In the genomic region with DNA sequence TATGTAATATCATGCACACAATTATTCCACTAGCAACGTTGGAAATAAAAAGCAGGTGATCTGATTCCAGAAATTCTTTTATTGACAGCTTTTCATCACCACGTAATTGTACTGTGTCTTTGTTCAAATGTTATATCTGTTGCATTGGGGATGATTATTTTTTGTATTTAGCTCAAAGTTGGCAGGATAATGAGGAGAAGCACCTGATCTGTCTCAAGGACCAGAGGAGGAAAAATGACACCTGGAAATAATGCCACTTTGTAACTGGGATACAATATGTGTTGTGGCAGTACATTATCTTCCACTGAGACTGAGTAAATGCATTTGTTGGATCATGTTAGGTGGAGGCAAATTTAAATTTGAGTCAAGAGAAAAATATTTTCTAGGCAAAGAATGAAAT, we compare ENCODE assay signal across 25 cellular contexts.
"Had no signal": no experiment of that assay in that cellular context is flagged by ENCODE, and none has a peak within 500 bp of the region (broad histone marks: within the 10 kb centered on the region; RNA-seq: fewer than 3 reads in every experiment).

No MANE protein-coding gene starts in this region.

- H3K9me3 ChIP-seq: lower lobe of right lung, ovary, right atrium auricular region, right lobe of liver, tibial nerve, uterus had no signal

- H3K27me3 Mint-ChIP-seq: naive thymus-derived CD8-positive, alpha-beta T cell; progenitor cell of endocrine pancreas; stimulated activated memory B cell treated with anti-CD40 and anti-IgM and Interleukin-4, amounts not matched to agents 10 μg/mL and 1 μg/mL and 100 μg/mL, for 72 hours; stimulated activated naive CD8-positive, alpha-beta T cell treated with anti-CD3 and anti-CD28 coated beads, Interleukin-15, amount 100 ng/mL, for 72 hours; type B pancreatic cell had no signal

- H3K27ac Mint-ChIP-seq: naive thymus-derived CD8-positive, alpha-beta T cell; nephron; progenitor cell of endocrine pancreas; stimulated activated memory B cell treated with anti-CD40 and anti-IgM and Interleukin-4, amounts not matched to agents 10 μg/mL and 1 μg/mL and 100 μg/mL, for 72 hours; stimulated activated naive CD8-positive, alpha-beta T cell treated with anti-CD3 and anti-CD28 coated beads, Interleukin-15, amount 100 ng/mL, for 72 hours; type B pancreatic cell had no signal

- H3K4me3 Mint-ChIP-seq: naive thymus-derived CD8-positive, alpha-beta T cell; nephron; stimulated activated memory B cell treated with anti-CD40 and anti-IgM and Interleukin-4, amounts not matched to agents 10 μg/mL and 1 μg/mL and 100 μg/mL, for 72 hours; stimulated activated naive CD8-positive, alpha-beta T cell treated with anti-CD3 and anti-CD28 coated beads, Interleukin-15, amount 100 ng/mL, for 72 hours; type B pancreatic cell had no signal

- ATAC-seq: left cardiac atrium; left lobe of liver; lower lobe of right lung; naive thymus-derived CD8-positive, alpha-beta T cell; right lobe of liver; stimulated activated memory B cell treated with anti-CD40 and anti-IgM and Interleukin-4, amounts not matched to agents 10 μg/mL and 1 μg/mL and 100 μg/mL, for 72 hours; stimulated activated naive CD8-positive, alpha-beta T cell treated with anti-CD3 and anti-CD28 coated beads, Interleukin-15, amount 100 ng/mL, for 72 hours had no signal

- H3K27me3 ChIP-seq: ovary, right atrium auricular region, right lobe of liver, tibial nerve, uterus had no signal

- H3K36me3 Mint-ChIP-seq: stimulated activated memory B cell treated with anti-CD40 and anti-IgM and Interleukin-4, amounts not matched to agents 10 μg/mL and 1 μg/mL and 100 μg/mL, for 72 hours; type B pancreatic cell had no signal

- H3K4me1 ChIP-seq: lower lobe of right lung, right atrium auricular region, right lobe of liver, tibial nerve, uterus had no signal

- H3K4me3 ChIP-seq: lower lobe of right lung, ovary, right atrium auricular region, right lobe of liver, smooth muscle cell, tibial nerve, uterus had no signal

- H3K4me1 Mint-ChIP-seq: naive thymus-derived CD8-positive, alpha-beta T cell; nephron; stimulated activated memory B cell treated with anti-CD40 and anti-IgM and Interleukin-4, amounts not matched to agents 10 μg/mL and 1 μg/mL and 100 μg/mL, for 72 hours; stimulated activated naive CD8-positive, alpha-beta T cell treated with anti-CD3 and anti-CD28 coated beads, Interleukin-15, amount 100 ng/mL, for 72 hours had no signal

- H3K27ac ChIP-seq: lower lobe of right lung, ovary, right atrium auricular region, right lobe of liver, tibial nerve, uterus had no signal

- H3K9me3 Mint-ChIP-seq: nephron, type B pancreatic cell had no signal

- H3K36me3 ChIP-seq: lower lobe of right lung, ovary, right atrium auricular region, right lobe of liver, tibial nerve, uterus had no signal

- H3K4me2 ChIP-seq: smooth muscle cell had no signal

- DNase-seq: hippocampal formation; kidney glomerular epithelial cell; left cardiac atrium; lower lobe of right lung; mammary epithelial cell; mesenchymal stem cell; naive thymus-derived CD8-positive, alpha-beta T cell; ovary; right lobe of liver; stimulated activated CD4-positive, alpha-beta T cell treated with anti-CD3 and anti-CD28 coated beads, Interleukin-1b, Interleukin-23, amount 100 ng/mL, for 48 hours; stimulated activated CD4-positive, alpha-beta T cell treated with anti-CD3 and anti-CD28 coated beads, Interleukin-2, amount 100 ng/mL, for 48 hours; stimulated activated CD4-positive, alpha-beta T cell treated with anti-CD3 and anti-CD28 coated beads, Interleukin-4, amount 100 ng/mL, for 4 hours; stimulated activated CD8-positive, alpha-beta memory T cell treated with anti-CD3 and anti-CD28 coated beads, Interleukin-4, amount 100 ng/mL, for 48 hours; stimulated activated naive CD4-positive, alpha-beta T cell treated with Interleukin-2 at 50 U/mL for 16 hours; stimulated activated naive CD8-positive, alpha-beta T cell treated with anti-CD3 and anti-CD28 coated beads, Interleukin-15, amount 100 ng/mL, for 72 hours; substantia nigra; uterus had no signal
